Comparison of ENCODE assay signal across 31 cellular contexts in the genomic region with DNA sequence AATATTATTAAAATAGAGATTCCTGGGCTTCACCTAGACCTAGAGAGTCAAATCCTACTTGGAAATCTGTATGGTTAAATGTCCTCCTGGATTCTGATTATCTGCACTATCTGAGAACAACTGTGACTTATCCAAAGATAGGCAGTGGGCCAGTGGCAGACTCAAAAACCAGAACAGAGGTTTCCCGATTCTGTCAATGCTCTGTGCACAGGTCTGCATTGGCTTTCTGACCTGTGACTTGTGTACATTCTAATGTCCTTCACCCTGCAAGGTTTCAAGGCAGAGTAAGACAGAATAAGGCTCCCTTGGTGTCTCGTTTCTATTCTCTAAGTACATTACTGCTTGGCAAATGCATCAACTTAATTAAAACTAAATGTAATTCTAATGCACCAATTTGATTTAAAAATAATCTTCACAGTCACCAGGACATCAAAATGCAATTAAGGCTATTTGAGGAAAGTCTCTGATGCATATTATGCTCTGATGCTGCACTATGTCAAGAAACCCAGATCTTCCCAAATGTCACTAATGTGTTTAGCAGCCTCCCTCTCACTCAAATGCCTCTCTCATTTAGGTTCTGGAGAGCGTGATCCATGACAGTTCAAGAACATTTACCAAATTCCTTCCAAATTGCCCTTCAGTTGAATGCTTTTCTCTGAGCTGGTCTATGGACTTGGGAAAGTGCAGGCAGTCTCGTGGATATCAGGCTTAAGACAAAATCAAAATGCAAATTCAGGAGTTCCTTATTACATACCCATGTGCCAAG.
"Had no signal": no experiment of that assay in that cellular context is flagged by ENCODE, and none has a peak within 500 bp of the region (broad histone marks: within the 10 kb centered on the region; RNA-seq: fewer than 3 reads in every experiment).

No MANE protein-coding gene starts in this region.

- H3K4me3 ChIP-seq: adrenal gland, body of pancreas, breast epithelium, SJCRH30 had no signal

- H3K36me3 ChIP-seq: adrenal gland, breast epithelium, SJCRH30 had no signal

- ATAC-seq: activated CD8-positive, alpha-beta T cell treated with anti-CD3 and anti-CD28 coated beads for 36 hours; activated naive CD4-positive, alpha-beta T cell treated with anti-CD3 and anti-CD28 coated beads, Interleukin-2, amount 50 U/mL, for 72 hours; activated T-cell treated with anti-CD3 and anti-CD28 coated beads, Interleukin-2, amount 50 U/mL, for 72 hours; body of pancreas; Panc1 had no signal

- H3K4me1 ChIP-seq: body of pancreas, breast epithelium, SJCRH30 had no signal

- H3K27me3 Mint-ChIP-seq: activated CD8-positive, alpha-beta T cell treated with anti-CD3 and anti-CD28 coated beads for 36 hours had no signal

- H3K9me3 ChIP-seq: adrenal gland, body of pancreas, breast epithelium, SJCRH30 had no signal

- H3K36me3 Mint-ChIP-seq: activated naive CD4-positive, alpha-beta T cell treated with anti-CD3 and anti-CD28 coated beads, Interleukin-2, amount 50 U/mL, for 72 hours had no signal

- H3K27ac ChIP-seq: adrenal gland, body of pancreas, breast epithelium, SJCRH30, VCaP had no signal

- H3K4me3 Mint-ChIP-seq: activated CD8-positive, alpha-beta T cell treated with anti-CD3 and anti-CD28 coated beads for 36 hours; activated naive CD4-positive, alpha-beta T cell treated with anti-CD3 and anti-CD28 coated beads for 36 hours; activated T-cell treated with anti-CD3 and anti-CD28 coated beads, Interleukin-2, amount 50 U/mL, for 72 hours had no signal

- H3K9me3 Mint-ChIP-seq: activated CD8-positive, alpha-beta T cell treated with anti-CD3 and anti-CD28 coated beads for 36 hours; activated naive CD4-positive, alpha-beta T cell treated with anti-CD3 and anti-CD28 coated beads for 36 hours; activated naive CD4-positive, alpha-beta T cell treated with anti-CD3 and anti-CD28 coated beads, Interleukin-2, amount 50 U/mL, for 72 hours; activated T-cell treated with anti-CD3 and anti-CD28 coated beads, Interleukin-2, amount 50 U/mL, for 72 hours; activated T-helper 2 cell treated with anti-CD3 and anti-CD28 coated beads, Interferon-gamma antibody, Interleukin-2, Interleukin-4, amounts not matched to agents 10 μg/mL and 5 μg/mL and 100 μg/mL, durations not matched to agents 14 hours and 24 hours and 36 hours had no signal

- H3K27ac Mint-ChIP-seq: activated CD8-positive, alpha-beta T cell treated with anti-CD3 and anti-CD28 coated beads for 36 hours; activated naive CD4-positive, alpha-beta T cell treated with anti-CD3 and anti-CD28 coated beads for 36 hours; activated naive CD4-positive, alpha-beta T cell treated with anti-CD3 and anti-CD28 coated beads, Interleukin-2, amount 50 U/mL, for 72 hours; activated T-cell treated with anti-CD3 and anti-CD28 coated beads, Interleukin-2, amount 50 U/mL, for 72 hours; activated T-helper 2 cell treated with anti-CD3 and anti-CD28 coated beads, Interferon-gamma antibody, Interleukin-2, Interleukin-4, amounts not matched to agents 10 μg/mL and 5 μg/mL and 100 μg/mL, durations not matched to agents 14 hours and 24 hours and 36 hours had no signal

- DNase-seq: activated CD4-positive, alpha-beta T cell treated with anti-CD3 and anti-CD28 coated beads for 1 hour; activated CD4-positive, alpha-beta T cell treated with anti-CD3 and anti-CD28 coated beads for 48 hours; activated CD4-positive, alpha-beta T cell treated with anti-CD3 and anti-CD28 coated beads, Interleukin-2, amount 50 U/mL, for 4 hours; activated CD4-positive, CD25-positive, alpha-beta regulatory T cell; activated CD8-positive, alpha-beta T cell treated with anti-CD3 and anti-CD28 coated beads for 36 hours; activated gamma-delta T cell; activated naive CD4-positive, alpha-beta T cell treated with anti-CD3 and anti-CD28 coated beads for 36 hours; activated T-cell treated with anti-CD3 and anti-CD28 coated beads, Interleukin-2, amount 50 U/mL, for 1 hour; activated T-cell treated with anti-CD3 and anti-CD28 coated beads, Interleukin-2, amount 50 U/mL, for 72 hours; adrenal gland; body of pancreas; central memory CD4-positive, alpha-beta T cell; Karpas-422; KBM-7; NCI-H1105; NCI-H1417 treated with DMSO at 0.1 percent for 48 hours; NCI-H187 treated with DMSO at 0.1 percent for 48 hours; NCI-H2081; NCI-H345; NCI-H524 treated with DMSO at 0.1 percent for 48 hours; SHP77; SJCRH30; SW 1271; T-helper 1 cell; T-helper 2 cell; T-helper 9 cell had no signal
